ENCODE assay signal across 8 cellular contexts in genomic region chr17:76353599-76354316, GRCh38. TPM values are rescaled to one million over a fixed set of nuclear protein-coding genes. Genes with fewer than 3 reads are reported as not detected.
DNase-seq lines count a peak whose midpoint lies in the region; TF ChIP-seq lines count a peak whose summit lies in the region.

Gene PRPSAP1, minus strand, starts transcription at chr17:76353916. Its CDS starts 213 bp downstream, at chr17:76353703.

- peaks cover 13% of the 10 kb centered on the region for H3K4me1 Mint-ChIP-seq in activated naive CD4-positive, alpha-beta T cell treated with anti-CD3 and anti-CD28 coated beads, Interleukin-2, amount 50 U/mL, for 24 hours
- H3K4me1 Mint-ChIP-seq in glutamatergic neuron (ENCODE audit: low read depth, unreplicated experiment) (peaks cover 10% of the 10 kb centered on the region), osteocyte (ENCODE audit: unreplicated experiment) (peaks cover 29% of the 10 kb centered on the region)

- peaks cover 7 to 10% of the 10 kb centered on the region in 2 experiments; a peak in 2 of 4 replicates for H3K4me1 ChIP-seq in SK-N-SH (ENCODE audit: control insufficient read depth in 1 of 2, insufficient read depth in 2 of 2, low read depth in 1 of 2, low read length in 1 of 2)
- H3K4me1 ChIP-seq in thymus (ENCODE audit: control insufficient read depth, insufficient read depth, low read length): peaks cover 5% of the 10 kb centered on the region

- H3K27ac Mint-ChIP-seq in activated naive CD4-positive, alpha-beta T cell treated with anti-CD3 and anti-CD28 coated beads, Interleukin-2, amount 50 U/mL, for 24 hours: peak within 1 kb of the TSS; percentile 98
- H3K27ac Mint-ChIP-seq in glutamatergic neuron (ENCODE audit: unreplicated experiment) (peak within 1 kb of the TSS; percentile 99), osteocyte (ENCODE audit: unreplicated experiment) (peak within 1 kb of the TSS; percentile 99)

- no peaks in the 10 kb centered on the region for H3K9me2 ChIP-seq in SK-N-SH

- peak; percentile 21 for TF ChIP-seq CTCF in SK-N-SH (IDR thresholded peaks at IDR 0.05)
- TF ChIP-seq CTCF in glutamatergic neuron (IDR thresholded peaks at IDR 0.05; ENCODE audit: partially characterized antibody, unreplicated experiment): no peak
- peak; percentile 56 for TF ChIP-seq CTCF in osteocyte (IDR thresholded peaks at IDR 0.05)

- peak within 1 kb of the TSS; percentile 76 for H3K9ac ChIP-seq in SK-N-SH

- peaks cover 0 to 12% of the 10 kb centered on the region in 2 experiments for H3K36me3 ChIP-seq in SK-N-SH (replicated peaks in 1 of 2; ENCODE audit: control insufficient read depth in 1 of 2, insufficient read depth in 2 of 2, low read length in 1 of 2)
- H3K36me3 ChIP-seq in thymus (ENCODE audit: control insufficient read depth, insufficient read depth): no peaks in the 10 kb centered on the region

- 1% methylated on average over 67 of the region's 75 CpGs for WGBS in SK-N-SH (ENCODE audit: low lambda C conversion rate)
- WGBS in thymus: under 1% methylated on average over 75 of the region's 75 CpGs

- DNase-seq in GM04504 (ENCODE audit: low read depth) (peak; percentile 85), HEK293T (ENCODE audit: extremely low spot score) (peak; percentile 92), NAMALWA (ENCODE audit: low spot score) (peak; percentile 93), SK-N-SH (peak; percentile 97), glutamatergic neuron (peak; percentile 90), osteocyte (ENCODE audit: extremely low spot score, unreplicated experiment) (peak; percentile 94)

- POLR2A ChIA-PET in HEK293T (lab: Yijun Ruan, JAX): interaction anchor here (0.6 to 4.1 kb wide), 21 partner anchors 8 to 378 kb away, joined by 3 to 58 read pairs (median 4); partner anchors contain the start of genes SPHK1 and UBE2O
- POLR2A ChIA-PET in SK-N-SH (lab: Yijun Ruan, JAX): interaction anchor here (0.6 to 4.9 kb wide), 17 partner anchors 9 to 477 kb away, joined by 3 to 39 read pairs (median 4); partner anchors contain the start of gene SPHK1

- no peaks in the 10 kb centered on the region for H4K20me1 ChIP-seq in SK-N-SH (ENCODE audit: insufficient read depth)

- no peaks in the 10 kb centered on the region for H3K27me3 ChIP-seq in SK-N-SH (ENCODE audit: insufficient read depth)
- H3K27me3 ChIP-seq in thymus (ENCODE audit: control insufficient read depth, insufficient read depth): no peaks in the 10 kb centered on the region

- CTCF ChIA-PET in HEK293T (lab: Yijun Ruan, JAX) (interaction anchor here (0.5 to 2.7 kb wide), 5 partner anchors 12 to 385 kb away, joined by 3 to 10 read pairs (median 4); no protein-coding TSS in a partner anchor), SK-N-SH (lab: Yijun Ruan, JAX) (interaction anchor here (0.7 to 8.3 kb wide), 23 partner anchors 9 to 270 kb away, joined by 3 to 128 read pairs (median 4); partner anchors contain the start of gene SPHK1)

- TF ChIP-seq EP300 in SK-N-SH (IDR thresholded peaks at IDR 0.05; ENCODE audit: borderline replicate concordance in 1 of 2, low read depth in 1 of 2, low read length in 1 of 2): 0 out of 4 replicates have a peak, but pooled peaks of 1 of the 2 experiments have one; percentile 19

- no peak for TF ChIP-seq RAD21 in SK-N-SH (IDR thresholded peaks at IDR 0.05; ENCODE audit: low read length)

- H3K27ac ChIP-seq in SK-N-SH (ENCODE audit: low read depth in 2 of 2, low read length in 1 of 2) (peak within 1 kb of the TSS; percentile 83 to 90), thymus (ENCODE audit: low read depth) (peak within 1 kb of the TSS; percentile 84)

- H2AFZ ChIP-seq in SK-N-SH (ENCODE audit: low read depth): peak within 1 kb of the TSS; percentile 99

- no peaks in the 10 kb centered on the region for H3K36me3 Mint-ChIP-seq in activated naive CD4-positive, alpha-beta T cell treated with anti-CD3 and anti-CD28 coated beads, Interleukin-2, amount 50 U/mL, for 24 hours
- H3K36me3 Mint-ChIP-seq in glutamatergic neuron (ENCODE audit: unreplicated experiment) (no peaks in the 10 kb centered on the region), osteocyte (ENCODE audit: unreplicated experiment) (no peaks in the 10 kb centered on the region)

- H3K4me3 ChIP-seq in SK-N-SH (ENCODE audit: low read depth in 2 of 2, low read length in 1 of 2) (peak within 1 kb of the TSS; percentile 65 to 87), thymus (ENCODE audit: low read length) (peak within 1 kb of the TSS; percentile 75)

- no peaks in the 10 kb centered on the region for H3K9me3 Mint-ChIP-seq in activated naive CD4-positive, alpha-beta T cell treated with anti-CD3 and anti-CD28 coated beads, Interleukin-2, amount 50 U/mL, for 24 hours
- peaks cover 8% of the 10 kb centered on the region for H3K9me3 Mint-ChIP-seq in glutamatergic neuron (ENCODE audit: unreplicated experiment)
- no peaks in the 10 kb centered on the region for H3K9me3 Mint-ChIP-seq in osteocyte (ENCODE audit: unreplicated experiment)

- peak within 1 kb of the TSS; percentile 75 for H3K4me2 ChIP-seq in SK-N-SH

- peaks cover 16% of the 10 kb centered on the region for H3F3A ChIP-seq in SK-N-SH (replicated peaks; ENCODE audit: insufficient read depth)

- no peaks in the 10 kb centered on the region for H3K27me3 Mint-ChIP-seq in activated naive CD4-positive, alpha-beta T cell treated with anti-CD3 and anti-CD28 coated beads, Interleukin-2, amount 50 U/mL, for 24 hours
- H3K27me3 Mint-ChIP-seq in glutamatergic neuron (ENCODE audit: unreplicated experiment) (peaks cover 3% of the 10 kb centered on the region), osteocyte (ENCODE audit: unreplicated experiment) (no peaks in the 10 kb centered on the region)

- H3K79me2 ChIP-seq in SK-N-SH (ENCODE audit: insufficient read depth): peaks cover 46% of the 10 kb centered on the region

- H3K4me3 Mint-ChIP-seq in activated naive CD4-positive, alpha-beta T cell treated with anti-CD3 and anti-CD28 coated beads, Interleukin-2, amount 50 U/mL, for 24 hours: peak within 1 kb of the TSS; percentile 91
- peak within 1 kb of the TSS; percentile 96 for H3K4me3 Mint-ChIP-seq in glutamatergic neuron (ENCODE audit: unreplicated experiment)
- H3K4me3 Mint-ChIP-seq in osteocyte (ENCODE audit: unreplicated experiment): peak within 1 kb of the TSS; percentile 93

- H3K9me3 ChIP-seq in SK-N-SH (no peaks in the 10 kb centered on the region), thymus (ENCODE audit: control insufficient read depth) (no peaks in the 10 kb centered on the region)

TF ChIP-seq in HEK293T, 16 proteins besides CTCF, POLR2A, EP300 and RAD21:
- TF ChIP-seq SUZ12 (IDR thresholded peaks at IDR 0.05): no peak
- peak; percentile 79 for TF ChIP-seq ELF4 (IDR thresholded peaks at IDR 0.05)
- peak; percentile 77 for TF ChIP-seq L3MBTL2 (conservative IDR thresholded peaks at IDR 0.05)

TF ChIP-seq in SK-N-SH, 30 proteins besides CTCF, POLR2A, EP300 and RAD21 (continues in another document):
- peak; percentile 71; the same call in 1 of the 2 replicates for TF ChIP-seq ZBTB33 (IDR thresholded peaks at IDR 0.05; ENCODE audit: borderline replicate concordance, low read depth)
- peak; percentile 22; the same call in 1 of the 2 replicates for TF ChIP-seq NFIC (IDR thresholded peaks at IDR 0.05; ENCODE audit: borderline replicate concordance)
- peak; percentile 68 for TF ChIP-seq ELF1 (IDR thresholded peaks at IDR 0.05)
- TF ChIP-seq USF2 (IDR thresholded peaks at IDR 0.05; ENCODE audit: borderline replicate concordance, low read depth, low read length): no peak
- TF ChIP-seq IRF3 (IDR thresholded peaks at IDR 0.05; ENCODE audit: low read depth, low read length): no peak
- peak; percentile 82; the same call in 1 of the 2 replicates for TF ChIP-seq SIN3A (IDR thresholded peaks at IDR 0.05; ENCODE audit: borderline replicate concordance, low read depth, low read length)
- TF ChIP-seq TCF12 (IDR thresholded peaks at IDR 0.05): peak; percentile 39; the same call in 1 of the 2 replicates
- TF ChIP-seq POLR2AphosphoS5 (IDR thresholded peaks at IDR 0.05; ENCODE audit: low read depth, low read length): peak; percentile 94; the same call in 1 of the 2 replicates
- TF ChIP-seq RFX5 (IDR thresholded peaks at IDR 0.05; ENCODE audit: low read length): no peak
- peak; percentile 100 for TF ChIP-seq YY1 (IDR thresholded peaks at IDR 0.05; ENCODE audit: low read depth)
- peak; percentile 97 for TF ChIP-seq TAF1 (IDR thresholded peaks at IDR 0.05; ENCODE audit: borderline replicate concordance, low read depth, low read length)

RNA-seq across cellular contexts. Expression of gene PRPSAP1, which starts in this region (rescaled TPM):
- polyA plus RNA-seq in SK-N-SH (2012; rRNA removed): 118 and 125 TPM in 2 replicates
- polyA plus RNA-seq in SK-N-SH (2012; cell fraction: cytosol; rRNA removed): 105 and 114 TPM in 2 replicates
- polyA plus RNA-seq in SK-N-SH (2012; cell fraction: nucleus; rRNA removed): 216 and 280 TPM in 2 replicates
- total RNA-seq in glutamatergic neuron (ENCODE audit: unreplicated experiment): 68.5 TPM
- 69.7 and 71.9 TPM in 2 replicates for total RNA-seq in osteocyte
- polyA plus RNA-seq in thymus: 38.5 TPM

Comparison
In these comparisons a context has a peak if more than half of its experiments do, and no peak if none do; other contexts are left out.
1. Peak in every context shown above with its lines: DNase-seq, H3K4me3 ChIP-seq and H3K27ac ChIP-seq.